Comparison of ENCODE assay signal across 10 cellular contexts in genomic region chr5:100746730-100747129, GRCh38.
DNase-seq lines count a peak whose midpoint lies in the region; ATAC-seq and TF ChIP-seq lines count a peak whose summit lies in the region.
"Had no signal": no experiment of that assay in that cellular context is flagged by ENCODE, and none has a peak within 500 bp of the region (broad histone marks: within the 10 kb centered on the region; RNA-seq: fewer than 3 reads in every experiment).

No MANE protein-coding gene starts in this region.

- peaks cover 3 to 5% of the 10 kb centered on the region in 2 donors for H3K27me3 Mint-ChIP-seq in CD8-positive, alpha-beta memory T cell

- no peak overlapping the region for H3K4me3 ChIP-seq in CD8-positive, alpha-beta memory T cell (ENCODE audit: low read length)
- H3K4me3 ChIP-seq in PC-3 (ENCODE audit: low read length), result no peak overlapping the region
- H3K4me3 ChIP-seq: skin epidermis, tibial nerve had no signal

- no peaks in the 10 kb centered on the region for H3K9me2 ChIP-seq in PC-3 (replicated peaks; ENCODE audit: low read length)

- no peaks in the 10 kb centered on the region for H4K20me1 ChIP-seq in PC-3 (ENCODE audit: low read length)

- H3K4me2 ChIP-seq in PC-3 (ENCODE audit: low read length), result no peak overlapping the region

- ATAC-seq in GM19395 (IDR thresholded peaks at IDR 0.05; ENCODE audit: unreplicated experiment) (peak; percentile 93), HG03066 (IDR thresholded peaks at IDR 0.05; ENCODE audit: low read depth, unreplicated experiment) (peak; percentile 91), PC-3 (no peak)

- no peaks in the 10 kb centered on the region for H3F3A ChIP-seq in PC-3 (ENCODE audit: low read length, unreplicated experiment)

- intact Hi-C loops in PC-3 (cut with micrococcal nuclease), result no loop called here

- peaks cover 6 to 10% (median 8%) of the 10 kb centered on the region in 3 donors for H3K4me1 Mint-ChIP-seq in CD8-positive, alpha-beta memory T cell

- CTCF ChIA-PET in CD8-positive, alpha-beta memory T cell (lab: Charles Lee), result no interaction called here
- CTCF ChIA-PET in PC-3 (lab: Charles Lee), result no interaction called here

- H3K27ac Mint-ChIP-seq in CD8-positive, alpha-beta memory T cell, result no peak overlapping the region

- no TSS peak for BruUV-seq in PC-3 (replicated peaks; lab: Mats Ljungman, UMichigan)

- peak overlapping the region in 4 of 7 donors; percentile 15 to 64 (median 19) for H3K4me3 Mint-ChIP-seq in CD8-positive, alpha-beta memory T cell

- no peak overlapping the region for H3K27ac ChIP-seq in CD8-positive, alpha-beta memory T cell (ENCODE audit: low read depth, low read length)
- H3K27ac ChIP-seq in PC-3 (ENCODE audit: low read length), result no peak overlapping the region
- H3K27ac ChIP-seq: skin epidermis, tibial nerve had no signal

- no peak for DNase-seq in CD8-positive, alpha-beta memory T cell
- peak; percentile 9 for DNase-seq in SKM-1 (lab: John Stamatoyannopoulos, UW; ENCODE audit: unreplicated experiment)
- no peak for DNase-seq in iPS-NIHi7 (ENCODE audit: extremely low spot score)
- no peak for DNase-seq in PC-3
- no peak for DNase-seq in HK-2 (ENCODE audit: unreplicated experiment)
- DNase-seq in retina, result no peak

- no peaks in the 10 kb centered on the region for H3K79me2 ChIP-seq in PC-3 (ENCODE audit: low read length)

- POLR2A ChIA-PET in CD8-positive, alpha-beta memory T cell (lab: Charles Lee), result no interaction called here
- POLR2A ChIA-PET in PC-3 (lab: Charles Lee; ENCODE audit: unreplicated experiment), result no interaction called here

- no peaks in the 10 kb centered on the region for H3K27me3 ChIP-seq in CD8-positive, alpha-beta memory T cell (ENCODE audit: insufficient read depth, low read length, poor library complexity, severe bottlenecking)
- 0 out of 2 replicates have a peak, but pooled peaks cover 2% of the 10 kb centered on the region for H3K27me3 ChIP-seq in PC-3 (ENCODE audit: low read length)
- H3K27me3 ChIP-seq: tibial nerve had no signal

- peaks cover 0 to 4% (median 0%) of the 10 kb centered on the region in 3 donors for H3K36me3 Mint-ChIP-seq in CD8-positive, alpha-beta memory T cell

- no peak for TF ChIP-seq CTCF in PC-3 (conservative IDR thresholded peaks at IDR 0.05; ENCODE audit: low read depth, low read length)

- H3K4me1 ChIP-seq in CD8-positive, alpha-beta memory T cell (ENCODE audit: insufficient read depth, low read length), result no peaks in the 10 kb centered on the region
- no peaks in the 10 kb centered on the region for H3K4me1 ChIP-seq in PC-3 (ENCODE audit: insufficient read depth, low read length)
- H3K4me1 ChIP-seq: tibial nerve had no signal

- H3K9me3 ChIP-seq in CD8-positive, alpha-beta memory T cell (ENCODE audit: low read length), result no peaks in the 10 kb centered on the region
- no peaks in the 10 kb centered on the region for H3K9me3 ChIP-seq in PC-3 (ENCODE audit: low read length)
- H3K9me3 ChIP-seq: tibial nerve had no signal

- H3K9ac ChIP-seq in PC-3 (ENCODE audit: low read length), result no peak overlapping the region

- no peak overlapping the region for H2AFZ ChIP-seq in PC-3 (ENCODE audit: low read length)

- no peaks in the 10 kb centered on the region for H3K9me3 Mint-ChIP-seq in CD8-positive, alpha-beta memory T cell

- no peaks in the 10 kb centered on the region for H3K36me3 ChIP-seq in CD8-positive, alpha-beta memory T cell (ENCODE audit: insufficient read depth, low read length)
- no peaks in the 10 kb centered on the region for H3K36me3 ChIP-seq in PC-3 (ENCODE audit: low read depth, low read length)
- H3K36me3 ChIP-seq: tibial nerve had no signal
